33 cellular contexts compared by ENCODE assay signal in the genomic region with DNA sequence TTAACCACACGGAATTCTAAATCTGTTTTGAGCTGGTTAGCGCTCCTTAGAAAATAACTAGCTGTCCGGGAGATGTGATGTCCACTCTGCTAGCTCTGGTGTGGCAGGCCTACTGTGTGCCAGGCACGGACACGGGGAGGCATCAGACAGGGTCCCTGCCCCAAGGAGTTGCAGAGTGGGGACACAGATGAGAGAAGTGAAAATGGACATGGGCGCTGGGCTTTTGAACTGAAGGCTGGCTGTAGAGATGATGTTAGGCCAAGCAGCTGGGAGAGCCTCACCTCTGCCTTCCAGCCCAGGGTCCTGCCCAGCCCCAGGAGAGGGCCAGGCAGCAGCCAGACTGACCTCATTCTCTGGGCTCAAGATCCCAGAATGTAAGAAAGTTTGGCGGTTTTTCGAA.
"Had no signal": no experiment of that assay in that cellular context is flagged by ENCODE, and none has a peak within 500 bp of the region (broad histone marks: within the 10 kb centered on the region; RNA-seq: fewer than 3 reads in every experiment).

No MANE protein-coding gene starts in this region.

- H3K4me3 ChIP-seq: colonic mucosa, esophagus squamous epithelium, gastroesophageal sphincter, heart right ventricle had no signal

- H3K27me3 ChIP-seq: brain microvascular endothelial cell, colonic mucosa, gastroesophageal sphincter, heart right ventricle had no signal

- H3K4me1 Mint-ChIP-seq: activated B cell treated with CpG ODN at 0.5 μM for 24 hours; activated CD4-positive, alpha-beta T cell treated with anti-CD3 and anti-CD28 coated beads, Interleukin-2, amount 10 ng/mL, durations not matched to agents 24 days and 14 days; activated CD8-positive, alpha-beta memory T cell treated with anti-CD3 and anti-CD28 coated beads, Interleukin-2, amount 10 ng/mL, durations not matched to agents 7 days and 5 days; activated naive CD4-positive, alpha-beta T cell treated with anti-CD3 and anti-CD28 coated beads, Interleukin-2, amount 10 ng/mL, durations not matched to agents 7 days and 5 days; central memory CD8-positive, alpha-beta T cell had no signal

- ATAC-seq: activated CD4-positive, CD25-positive, alpha-beta regulatory T cell treated with anti-CD3 and anti-CD28 coated beads, Interleukin-2, amount 50 U/mL, for 24 hours; activated CD8-positive, alpha-beta memory T cell treated with anti-CD3 and anti-CD28 coated beads, Interleukin-2, amount 10 ng/mL, durations not matched to agents 7 days and 5 days; activated CD8-positive, alpha-beta T cell treated with anti-CD3 and anti-CD28 coated beads, Interleukin-2, amount 10 ng/mL, durations not matched to agents 7 days and 5 days; activated naive CD4-positive, alpha-beta T cell treated with anti-CD3 and anti-CD28 coated beads, Interleukin-2, amount 50 U/mL, for 72 hours; gastroesophageal sphincter; heart right ventricle; T-helper 17 cell had no signal

- H3K9me3 ChIP-seq: colonic mucosa, esophagus squamous epithelium had no signal

- H3K4me1 ChIP-seq: colonic mucosa, esophagus squamous epithelium, gastroesophageal sphincter, heart right ventricle had no signal

- H3K36me3 ChIP-seq: brain microvascular endothelial cell, colonic mucosa, esophagus squamous epithelium, gastroesophageal sphincter, heart right ventricle, WERI-Rb-1 had no signal

- H3K27ac ChIP-seq: brain microvascular endothelial cell, colonic mucosa, epithelial cell of prostate, esophagus squamous epithelium, gastroesophageal sphincter, heart right ventricle, WERI-Rb-1 had no signal

- DNase-seq: activated B cell treated with CpG ODN at 0.5 μM for 24 hours; activated CD4-positive, alpha-beta memory T cell treated with anti-CD3 and anti-CD28 coated beads for 36 hours; activated CD4-positive, alpha-beta T cell treated with anti-CD3 and anti-CD28 coated beads, Interleukin-2, amount 10 ng/mL, durations not matched to agents 24 days and 14 days; activated CD8-positive, alpha-beta memory T cell treated with anti-CD3 and anti-CD28 coated beads, Interleukin-2, amount 10 ng/mL, durations not matched to agents 7 days and 5 days; activated CD8-positive, alpha-beta memory T cell treated with anti-CD3 and anti-CD28 coated beads, Interleukin-2, amount 50 U/mL, for 4 hours; activated CD8-positive, alpha-beta T cell treated with anti-CD3 and anti-CD28 coated beads, Interleukin-2, amount 10 ng/mL, durations not matched to agents 7 days and 5 days; activated effector memory CD4-positive, alpha-beta T cell treated with anti-CD3 and anti-CD28 coated beads, Interleukin-2, amount 50 U/mL, for 16 hours; activated naive CD4-positive, alpha-beta T cell; activated naive CD4-positive, alpha-beta T cell treated with anti-CD3 and anti-CD28 coated beads, Interleukin-2, amount 10 ng/mL, durations not matched to agents 7 days and 5 days; activated naive CD8-positive, alpha-beta T cell treated with anti-CD3 and anti-CD28 coated beads, Interleukin-2, amount 10 ng/mL, durations not matched to agents 7 days and 5 days; activated T-cell treated with anti-CD3 and anti-CD28 coated beads, Interleukin-2, amount 50 U/mL, for 1 hour; activated T-cell treated with anti-CD3 and anti-CD28 coated beads, Interleukin-2, amount 50 U/mL, for 48 hours; brain microvascular endothelial cell; colonic mucosa; effector memory CD4-positive, alpha-beta T cell; esophagus squamous epithelium; foreskin melanocyte; heart right ventricle; T-helper 1 cell; T-helper 17 cell; T1000; WERI-Rb-1 had no signal

- H3K36me3 Mint-ChIP-seq: activated CD4-positive, alpha-beta memory T cell treated with anti-CD3 and anti-CD28 coated beads for 36 hours; activated CD8-positive, alpha-beta memory T cell treated with anti-CD3 and anti-CD28 coated beads, Interleukin-2, amount 10 ng/mL, durations not matched to agents 7 days and 5 days; activated naive CD4-positive, alpha-beta T cell treated with anti-CD3 and anti-CD28 coated beads, Interleukin-2, amount 10 ng/mL, durations not matched to agents 7 days and 5 days; activated naive CD4-positive, alpha-beta T cell treated with anti-CD3 and anti-CD28 coated beads, Interleukin-2, amount 50 U/mL, for 72 hours; activated naive CD8-positive, alpha-beta T cell treated with anti-CD3 and anti-CD28 coated beads, Interleukin-2, amount 10 ng/mL, durations not matched to agents 7 days and 5 days had no signal

- H3K9me3 Mint-ChIP-seq: activated B cell treated with CpG ODN at 0.5 μM for 24 hours; activated CD4-positive, alpha-beta memory T cell treated with anti-CD3 and anti-CD28 coated beads for 36 hours; activated naive CD4-positive, alpha-beta T cell treated with anti-CD3 and anti-CD28 coated beads, Interleukin-2, amount 10 ng/mL, durations not matched to agents 7 days and 5 days; activated naive CD8-positive, alpha-beta T cell treated with anti-CD3 and anti-CD28 coated beads, Interleukin-2, amount 10 ng/mL, durations not matched to agents 7 days and 5 days; activated T-helper 1 cell treated with anti-CD3 and anti-CD28 coated beads, Interleukin-12 subunit alpha, Interleukin-12 subunit beta, Interleukin-2, Interleukin-4 antibody, amounts not matched to agents 30 ng/mL and 10 ng/mL and 1 ng/mL, durations not matched to agents 14 hours and 24 hours and 36 hours; activated T-helper 2 cell treated with anti-CD3 and anti-CD28 coated beads, Interferon-gamma antibody, Interleukin-2, Interleukin-4, amounts not matched to agents 10 μg/mL and 5 μg/mL and 100 μg/mL, durations not matched to agents 14 hours and 24 hours and 36 hours; central memory CD8-positive, alpha-beta T cell; T-helper 2 cell treated with Interferon-gamma antibody and Interleukin-4, amounts not matched to agents 5 μg/mL and 100 μg/mL, for 36 hours had no signal

- H3K4me3 Mint-ChIP-seq: activated B cell treated with CpG ODN at 0.5 μM for 24 hours; activated CD4-positive, alpha-beta memory T cell treated with anti-CD3 and anti-CD28 coated beads for 36 hours; activated CD4-positive, alpha-beta T cell treated with anti-CD3 and anti-CD28 coated beads, Interleukin-2, amount 10 ng/mL, durations not matched to agents 24 days and 14 days; activated CD8-positive, alpha-beta memory T cell treated with anti-CD3 and anti-CD28 coated beads, Interleukin-2, amount 10 ng/mL, durations not matched to agents 7 days and 5 days; activated CD8-positive, alpha-beta T cell treated with anti-CD3 and anti-CD28 coated beads, Interleukin-2, amount 10 ng/mL, durations not matched to agents 7 days and 5 days; activated naive CD4-positive, alpha-beta T cell treated with anti-CD3 and anti-CD28 coated beads, Interleukin-2, amount 10 ng/mL, durations not matched to agents 7 days and 5 days; activated naive CD8-positive, alpha-beta T cell treated with anti-CD3 and anti-CD28 coated beads, Interleukin-2, amount 10 ng/mL, durations not matched to agents 7 days and 5 days; activated T-helper 1 cell treated with anti-CD3 and anti-CD28 coated beads, Interleukin-12 subunit alpha, Interleukin-12 subunit beta, Interleukin-2, Interleukin-4 antibody, amounts not matched to agents 30 ng/mL and 10 ng/mL and 1 ng/mL, durations not matched to agents 14 hours and 24 hours and 36 hours; central memory CD8-positive, alpha-beta T cell; T-helper 17 cell; T-helper 2 cell treated with Interferon-gamma antibody and Interleukin-4, amounts not matched to agents 5 μg/mL and 100 μg/mL, for 36 hours had no signal

- H3K27me3 Mint-ChIP-seq: activated B cell treated with CpG ODN at 0.5 μM for 24 hours; activated CD4-positive, alpha-beta T cell treated with anti-CD3 and anti-CD28 coated beads, Interleukin-2, amount 10 ng/mL, durations not matched to agents 24 days and 14 days; activated CD8-positive, alpha-beta memory T cell treated with anti-CD3 and anti-CD28 coated beads, Interleukin-2, amount 10 ng/mL, durations not matched to agents 7 days and 5 days; activated naive CD4-positive, alpha-beta T cell treated with anti-CD3 and anti-CD28 coated beads, Interleukin-2, amount 10 ng/mL, durations not matched to agents 7 days and 5 days; activated naive CD8-positive, alpha-beta T cell treated with anti-CD3 and anti-CD28 coated beads, Interleukin-2, amount 10 ng/mL, durations not matched to agents 7 days and 5 days had no signal

- FAIRE-seq: astrocyte, bronchial epithelial cell, endothelial cell of umbilical vein had no signal

- H3K27ac Mint-ChIP-seq: activated B cell treated with CpG ODN at 0.5 μM for 24 hours; activated CD4-positive, alpha-beta memory T cell treated with anti-CD3 and anti-CD28 coated beads for 36 hours; activated CD4-positive, alpha-beta T cell treated with anti-CD3 and anti-CD28 coated beads, Interleukin-2, amount 10 ng/mL, durations not matched to agents 24 days and 14 days; activated CD8-positive, alpha-beta memory T cell treated with anti-CD3 and anti-CD28 coated beads, Interleukin-2, amount 10 ng/mL, durations not matched to agents 7 days and 5 days; activated CD8-positive, alpha-beta T cell treated with anti-CD3 and anti-CD28 coated beads, Interleukin-2, amount 10 ng/mL, durations not matched to agents 7 days and 5 days; activated naive CD4-positive, alpha-beta T cell treated with anti-CD3 and anti-CD28 coated beads, Interleukin-2, amount 10 ng/mL, durations not matched to agents 7 days and 5 days; activated naive CD8-positive, alpha-beta T cell treated with anti-CD3 and anti-CD28 coated beads, Interleukin-2, amount 10 ng/mL, durations not matched to agents 7 days and 5 days; activated T-helper 1 cell treated with anti-CD3 and anti-CD28 coated beads, Interleukin-12 subunit alpha, Interleukin-12 subunit beta, Interleukin-2, Interleukin-4 antibody, amounts not matched to agents 30 ng/mL and 10 ng/mL and 1 ng/mL, durations not matched to agents 14 hours and 24 hours and 36 hours; activated T-helper 2 cell treated with anti-CD3 and anti-CD28 coated beads, Interferon-gamma antibody, Interleukin-2, Interleukin-4, amounts not matched to agents 10 μg/mL and 5 μg/mL and 100 μg/mL, durations not matched to agents 14 hours and 24 hours and 36 hours; T-helper 17 cell; T-helper 2 cell treated with Interferon-gamma antibody and Interleukin-4, amounts not matched to agents 5 μg/mL and 100 μg/mL, for 36 hours had no signal
